27 cellular contexts compared by ENCODE assay signal in the genomic region with DNA sequence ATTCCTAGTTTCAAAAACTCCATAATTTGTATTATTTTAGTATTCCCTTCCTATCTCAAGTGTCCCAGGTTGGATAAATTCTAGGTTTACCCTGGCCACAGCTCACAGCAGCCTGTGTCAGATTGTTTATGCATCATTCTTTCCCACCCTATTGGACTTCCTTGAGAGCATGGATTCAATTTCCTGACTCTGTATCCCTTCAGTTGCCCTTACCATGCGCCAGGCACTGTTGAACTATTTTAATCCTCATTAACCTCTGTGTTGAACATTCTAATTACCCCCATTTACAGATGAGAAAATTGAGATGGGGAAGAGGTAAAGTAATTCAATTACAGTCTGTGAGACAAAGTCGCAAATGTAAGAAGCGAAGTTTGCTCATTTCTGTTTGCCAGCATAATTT. TPM values are rescaled to one million over a fixed set of nuclear protein-coding genes. Genes with fewer than 3 reads are reported as not detected.
"Had no signal": no experiment of that assay in that cellular context is flagged by ENCODE, and none has a peak within 500 bp of the region (broad histone marks: within the 10 kb centered on the region; RNA-seq: fewer than 3 reads in every experiment).

No MANE protein-coding gene starts in this region.

- H3K4me3 ChIP-seq: esophagus squamous epithelium, heart right ventricle, right atrium auricular region, stomach, tibial artery had no signal

- FAIRE-seq: astrocyte had no signal

- H3K36me3 ChIP-seq: brain microvascular endothelial cell, esophagus squamous epithelium, heart right ventricle, right atrium auricular region, stomach, tibial artery, WERI-Rb-1 had no signal

- DNase-seq: activated CD4-positive, alpha-beta memory T cell treated with anti-CD3 and anti-CD28 coated beads for 36 hours; activated CD4-positive, alpha-beta T cell treated with anti-CD3 and anti-CD28 coated beads, Interleukin-2, amount 10 ng/mL, durations not matched to agents 24 days and 14 days; activated CD4-positive, CD25-positive, alpha-beta regulatory T cell treated with anti-CD3 and anti-CD28 coated beads, Interleukin-2, amount 50 U/mL, for 72 hours; activated CD8-positive, alpha-beta memory T cell treated with anti-CD3 and anti-CD28 coated beads, Interleukin-2, amount 50 U/mL, for 4 hours; activated gamma-delta T cell treated with Interleukin-2 at 50 U/mL for 16 hours; activated naive CD4-positive, alpha-beta T cell treated with anti-CD3 and anti-CD28 coated beads, Interleukin-2, amount 50 U/mL, for 16 hours; activated T-cell treated with anti-CD3 and anti-CD28 coated beads, Interleukin-2, amount 50 U/mL, for 1 hour; amniotic stem cell; brain microvascular endothelial cell; caudate nucleus; cortex of kidney; esophagus squamous epithelium; foreskin melanocyte; heart right ventricle; midbrain; naive thymus-derived CD4-positive, alpha-beta T cell; stimulated activated CD4-positive, alpha-beta T cell treated with anti-CD3 and anti-CD28 coated beads, Interleukin-15, amount 100 ng/mL, for 24 hours; stimulated activated CD4-positive, alpha-beta T cell treated with anti-CD3 and anti-CD28 coated beads, Interleukin-2, amount 100 ng/mL, for 24 hours; stimulated activated naive B cell treated with anti-CD40 and anti-IgM and Interleukin-4, amounts not matched to agents 10 μg/mL and 1 μg/mL and 100 μg/mL, for 72 hours; stomach; T-helper 9 cell; tibial artery; WERI-Rb-1 had no signal

- H3K27ac ChIP-seq: brain microvascular endothelial cell, esophagus squamous epithelium, parathyroid adenoma, right atrium auricular region, stomach, tibial artery, WERI-Rb-1 had no signal

- H3K9me3 ChIP-seq: esophagus squamous epithelium, right atrium auricular region, stomach, tibial artery had no signal

- H3K4me1 ChIP-seq: parathyroid adenoma had no signal

- H3K27me3 ChIP-seq: brain microvascular endothelial cell, esophagus squamous epithelium, heart right ventricle, right atrium auricular region, stomach, tibial artery had no signal

RNA-seq across cellular contexts. Expression of a gene that starts 58.8 kb away (rescaled TPM):
- total RNA-seq: activated CD4-positive, alpha-beta memory T cell treated with anti-CD3 and anti-CD28 coated beads for 36 hours; kidney epithelial cell had no signal
